Comparison of ENCODE assay signal across 24 cellular contexts in genomic region chr10:74063256-74063655, GRCh38.
A peak's percentile ranks its signal among the peaks of the same experiment; 100 is the strongest.
DNase-seq lines count a peak whose midpoint lies in the region; ATAC-seq and TF ChIP-seq lines count a peak whose summit lies in the region.
"Had no signal": no experiment of that assay in that cellular context is flagged by ENCODE, and none has a peak within 500 bp of the region (broad histone marks: within the 10 kb centered on the region; RNA-seq: fewer than 3 reads in every experiment).

No MANE protein-coding gene starts in this region.

- H3K4me3 ChIP-seq in GM23338: no peak overlapping the region
- H3K4me3 ChIP-seq in PC-9: no peak overlapping the region
- no peak overlapping the region for H3K4me3 ChIP-seq in left ventricle myocardium inferior
- H3K4me3 ChIP-seq: spleen, uterus had no signal

- no peak overlapping the region for H2AFZ ChIP-seq in GM23338
- H2AFZ ChIP-seq in PC-9: no peak overlapping the region

- H3K4me3 Mint-ChIP-seq in GM23338 (no peak overlapping the region), endothelial cell (ENCODE audit: unreplicated experiment) (peak overlapping the region; percentile 14), osteocyte (ENCODE audit: unreplicated experiment) (no peak overlapping the region)
- H3K4me3 Mint-ChIP-seq: CD4-positive, CD25-positive, alpha-beta regulatory T cell; naive B cell; stimulated activated memory B cell treated with anti-CD40 and anti-IgM and Interleukin-4, amounts not matched to agents 10 μg/mL and 1 μg/mL and 100 μg/mL, for 72 hours had no signal

- CTCF ChIA-PET in PC-9 (lab: Charles Lee): no interaction called here

- TF ChIP-seq CTCF in GM23338 (conservative IDR thresholded peaks at IDR 0.05; ENCODE audit: low read depth in 2 of 2) (no peak), PC-9 (conservative IDR thresholded peaks at IDR 0.05) (no peak), endothelial cell (IDR thresholded peaks at IDR 0.05; ENCODE audit: unreplicated experiment) (no peak), osteocyte (IDR thresholded peaks at IDR 0.05) (no peak), left ventricle myocardium inferior (IDR thresholded peaks at IDR 0.05; ENCODE audit: borderline replicate concordance) (no peak)

- no peak for DNase-seq in GM23338 (ENCODE audit: low spot score)
- DNase-seq in PC-9: no peak
- no peak for DNase-seq in endothelial cell (ENCODE audit: low spot score)
- no peak for DNase-seq in osteocyte (ENCODE audit: extremely low spot score, unreplicated experiment)
- DNase-seq in NCI-H82 (lab: John Stamatoyannopoulos, UW): no peak
- no peak for DNase-seq in left ventricle myocardium inferior
- DNase-seq: activated naive CD4-positive, alpha-beta T cell treated with anti-CD3 and anti-CD28 coated beads, Interleukin-2, amount 50 U/mL, for 16 hours; activated T-cell treated with anti-CD3 and anti-CD28 coated beads, Interleukin-2, amount 50 U/mL, for 48 hours; CD4-positive, CD25-positive, alpha-beta regulatory T cell; central memory CD4-positive, alpha-beta T cell; GOT3; Kasumi-1; naive B cell; NCI-H1694 treated with DMSO at 0.1 percent for 48 hours; NCI-H2171 treated with DMSO at 0.1 percent for 48 hours; NCI-H524; NK-92 treated with Interleukin-12 subunit alpha and Interleukin-12 subunit beta, amount 100 ng/mL, for 24 hours; spleen; stimulated activated CD4-positive, alpha-beta T cell treated with anti-CD3 and anti-CD28 coated beads, Interleukin-2, amount 100 ng/mL, for 48 hours; T-helper 1 cell; uterus had no signal

- POLR2A ChIA-PET in PC-9 (lab: Charles Lee; ENCODE audit: unreplicated experiment): no interaction called here

- peaks cover 83% of the 10 kb centered on the region for H3K79me2 ChIP-seq in GM23338 (replicated peaks; ENCODE audit: insufficient read depth)
- peaks cover 79% of the 10 kb centered on the region for H3K79me2 ChIP-seq in PC-9 (ENCODE audit: low read depth)

- H3K36me3 Mint-ChIP-seq in GM23338 (ENCODE audit: low read depth): peaks cover 43% of the 10 kb centered on the region
- H3K36me3 Mint-ChIP-seq in endothelial cell (ENCODE audit: low read depth, unreplicated experiment): peaks cover 22% of the 10 kb centered on the region
- H3K36me3 Mint-ChIP-seq in osteocyte (ENCODE audit: unreplicated experiment): peaks cover 25% of the 10 kb centered on the region

- H3K9me2 ChIP-seq in GM23338 (ENCODE audit: insufficient read depth): no peaks in the 10 kb centered on the region
- no peaks in the 10 kb centered on the region for H3K9me2 ChIP-seq in PC-9 (ENCODE audit: insufficient read depth)

- H3K27ac Mint-ChIP-seq in GM23338: no peak overlapping the region
- H3K27ac Mint-ChIP-seq in endothelial cell (ENCODE audit: unreplicated experiment): no peak overlapping the region
- H3K27ac Mint-ChIP-seq in osteocyte (ENCODE audit: unreplicated experiment): peak overlapping the region; percentile 5
- H3K27ac Mint-ChIP-seq: CD4-positive, CD25-positive, alpha-beta regulatory T cell had no signal

- no peak overlapping the region for H3K4me2 ChIP-seq in GM23338
- no peak overlapping the region for H3K4me2 ChIP-seq in PC-9

- peaks cover 4% of the 10 kb centered on the region; the same call in 1 of the 2 replicates for H3F3A ChIP-seq in GM23338 (replicated peaks; ENCODE audit: low read depth)
- H3F3A ChIP-seq in PC-9 (ENCODE audit: insufficient read depth, low read depth): peaks cover 67% of the 10 kb centered on the region

- no peaks in the 10 kb centered on the region for H3K4me1 ChIP-seq in GM23338 (ENCODE audit: insufficient read depth)
- peaks cover 4% of the 10 kb centered on the region for H3K4me1 ChIP-seq in PC-9 (replicated peaks; ENCODE audit: insufficient read depth)
- H3K4me1 ChIP-seq in left ventricle myocardium inferior: peaks cover 52% of the 10 kb centered on the region

- H3K27me3 Mint-ChIP-seq in GM23338 (ENCODE audit: insufficient read depth, low read depth, poor library complexity) (peaks cover 9% of the 10 kb centered on the region), endothelial cell (ENCODE audit: unreplicated experiment) (no peaks in the 10 kb centered on the region), osteocyte (ENCODE audit: unreplicated experiment) (no peaks in the 10 kb centered on the region)
- H3K27me3 Mint-ChIP-seq: CD4-positive, CD25-positive, alpha-beta regulatory T cell; naive B cell; stimulated activated memory B cell treated with anti-CD40 and anti-IgM and Interleukin-4, amounts not matched to agents 10 μg/mL and 1 μg/mL and 100 μg/mL, for 72 hours had no signal

- H3K4me1 Mint-ChIP-seq in GM23338 (peaks cover 7% of the 10 kb centered on the region; the same call in 1 of the 3 replicates), endothelial cell (ENCODE audit: unreplicated experiment) (peaks cover 6% of the 10 kb centered on the region), osteocyte (ENCODE audit: unreplicated experiment) (peaks cover 32% of the 10 kb centered on the region)

- H3K27ac ChIP-seq in GM23338 (ENCODE audit: low read depth): peak overlapping the region; percentile 16; the same call in 1 of the 2 replicates
- 0 out of 2 replicates have a peak overlapping the region, but pooled peaks have one; percentile 3 for H3K27ac ChIP-seq in PC-9
- no peak overlapping the region for H3K27ac ChIP-seq in left ventricle myocardium inferior (replicated peaks)
- H3K27ac ChIP-seq: spleen, uterus had no signal

- H3K36me3 ChIP-seq in GM23338 (ENCODE audit: insufficient read depth) (peaks cover 7% of the 10 kb centered on the region; the same call in 1 of the 2 replicates), PC-9 (ENCODE audit: low read depth) (peaks cover 38% of the 10 kb centered on the region), left ventricle myocardium inferior (peaks cover 33% of the 10 kb centered on the region)
- H3K36me3 ChIP-seq: uterus had no signal

- ATAC-seq in GM23338 (no peak), GM21367 (IDR thresholded peaks at IDR 0.05; ENCODE audit: unreplicated experiment) (no peak)
- ATAC-seq: left lobe of liver; stimulated activated memory B cell treated with anti-CD40 and anti-IgM and Interleukin-4, amounts not matched to agents 10 μg/mL and 1 μg/mL and 100 μg/mL, for 72 hours had no signal

- H4K20me1 ChIP-seq in GM23338 (replicated peaks; ENCODE audit: insufficient read depth) (peaks cover 11% of the 10 kb centered on the region; the same call in 1 of the 2 replicates), PC-9 (ENCODE audit: insufficient read depth) (peaks cover under 1% of the 10 kb centered on the region; the same call in 1 of the 2 replicates)

- H3K9me3 ChIP-seq in PC-9 (ENCODE audit: insufficient read depth, low read depth) (peaks cover 10% of the 10 kb centered on the region), left ventricle myocardium inferior (replicated peaks) (peaks cover 11% of the 10 kb centered on the region)

- BruUV-seq in PC-9 (replicated peaks; lab: Mats Ljungman, UMichigan): no TSS peak

- H3K27me3 ChIP-seq in GM23338 (ENCODE audit: insufficient read depth) (no peaks in the 10 kb centered on the region), PC-9 (ENCODE audit: insufficient read depth, low read depth) (no peaks in the 10 kb centered on the region), left ventricle myocardium inferior (ENCODE audit: low read depth) (no peaks in the 10 kb centered on the region)
- H3K27me3 ChIP-seq: spleen, uterus had no signal

- peaks cover 5% of the 10 kb centered on the region; the same call in 2 of the 3 replicates for H3K9me3 Mint-ChIP-seq in GM23338
- H3K9me3 Mint-ChIP-seq in endothelial cell (ENCODE audit: unreplicated experiment): no peaks in the 10 kb centered on the region
- H3K9me3 Mint-ChIP-seq in osteocyte (ENCODE audit: unreplicated experiment): peaks cover 5% of the 10 kb centered on the region

- intact Hi-C loops in PC-9 (cut with micrococcal nuclease; ENCODE audit: unreplicated experiment): no loop called here
- intact Hi-C loops in left ventricle myocardium inferior (cut with micrococcal nuclease): no loop called here

TF ChIP-seq in GM23338, 12 proteins besides CTCF, POLR2A, EP300 and RAD21 (continues in another document):
- TF ChIP-seq EZH2phosphoT487 (IDR thresholded peaks at IDR 0.05; ENCODE audit: unreplicated experiment) (no peak), STAT1 (IDR thresholded peaks at IDR 0.05; ENCODE audit: unreplicated experiment) (no peak), NANOG (IDR thresholded peaks at IDR 0.05; ENCODE audit: borderline replicate concordance) (no peak), ETS1 (IDR thresholded peaks at IDR 0.05) (no peak)
